In the genomic region with DNA sequence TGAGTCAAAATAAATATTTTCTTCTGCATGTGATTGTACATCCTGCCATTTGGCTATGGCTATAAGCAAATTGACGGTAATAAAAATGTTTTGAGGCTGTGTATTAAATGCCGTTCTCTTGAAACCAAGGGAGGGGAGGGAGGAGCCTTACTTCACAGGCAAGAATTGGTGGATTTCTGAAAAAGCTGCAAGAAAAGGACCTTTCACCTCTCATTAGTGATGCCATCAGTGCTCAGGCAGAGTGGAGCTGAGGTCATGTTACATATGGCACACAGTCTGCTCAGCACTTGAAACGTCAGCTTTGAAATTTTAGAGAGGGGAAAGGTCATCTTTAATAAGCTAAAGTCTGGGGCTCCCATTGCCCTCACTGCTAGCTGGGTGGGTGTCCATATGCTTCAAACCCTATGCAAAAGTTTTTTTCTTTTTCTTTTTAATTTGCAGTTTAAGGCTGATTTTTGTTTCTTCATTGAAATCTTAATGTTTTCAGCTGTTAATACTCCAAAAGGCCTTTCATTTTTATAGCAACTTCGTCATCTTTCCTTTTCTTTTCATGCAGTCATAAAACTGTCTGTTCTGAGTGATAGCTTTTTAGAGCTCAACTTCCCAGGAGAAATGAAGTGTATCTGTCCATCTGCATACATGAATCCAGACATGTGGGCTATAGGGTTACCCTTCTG, we compare ENCODE assay signal across 1 cellular context.
TF ChIP-seq lines count a peak whose summit lies in the region.

No MANE protein-coding gene starts in this region.

TF ChIP-seq in IMR-90, 13 proteins besides CTCF, POLR2A, EP300 and RAD21:
- TF ChIP-seq MXI1 (IDR thresholded peaks at IDR 0.05; ENCODE audit: borderline replicate concordance, low read depth, low read length) (no peak), CHD1 (IDR thresholded peaks at IDR 0.05; ENCODE audit: low read depth, low read length) (no peak), RFX5 (IDR thresholded peaks at IDR 0.05; ENCODE audit: low read depth, low read length) (no peak), MAFK (IDR thresholded peaks at IDR 0.05; ENCODE audit: low read depth, low read length) (no peak), RCOR1 (IDR thresholded peaks at IDR 0.05; ENCODE audit: insufficient replicate concordance, low read length) (no peak), BHLHE40 (IDR thresholded peaks at IDR 0.05; ENCODE audit: low read depth, low read length) (no peak), MAZ (IDR thresholded peaks at IDR 0.05; ENCODE audit: borderline replicate concordance, low read depth, low read length) (no peak), FOS (IDR thresholded peaks at IDR 0.05; ENCODE audit: low read depth, low read length) (no peak), CEBPB (IDR thresholded peaks at IDR 0.05; ENCODE audit: low read depth, low read length) (no peak), SMC3 (IDR thresholded peaks at IDR 0.05; ENCODE audit: low read depth, low read length) (no peak), NFE2L2 (IDR thresholded peaks at IDR 0.05; ENCODE audit: low read depth, low read length) (no peak)
- TF ChIP-seq, protein P1, sequence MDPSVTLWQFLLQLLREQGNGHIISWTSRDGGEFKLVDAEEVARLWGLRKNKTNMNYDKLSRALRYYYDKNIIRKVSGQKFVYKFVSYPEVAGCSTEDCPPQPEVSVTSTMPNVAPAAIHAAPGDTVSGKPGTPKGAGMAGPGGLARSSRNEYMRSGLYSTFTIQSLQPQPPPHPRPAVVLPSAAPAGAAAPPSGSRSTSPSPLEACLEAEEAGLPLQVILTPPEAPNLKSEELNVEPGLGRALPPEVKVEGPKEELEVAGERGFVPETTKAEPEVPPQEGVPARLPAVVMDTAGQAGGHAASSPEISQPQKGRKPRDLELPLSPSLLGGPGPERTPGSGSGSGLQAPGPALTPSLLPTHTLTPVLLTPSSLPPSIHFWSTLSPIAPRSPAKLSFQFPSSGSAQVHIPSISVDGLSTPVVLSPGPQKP (IDR thresholded peaks at IDR 0.05; ENCODE audit: borderline replicate concordance, low read depth, low read length) = no peak
- TF ChIP-seq, protein P2, sequence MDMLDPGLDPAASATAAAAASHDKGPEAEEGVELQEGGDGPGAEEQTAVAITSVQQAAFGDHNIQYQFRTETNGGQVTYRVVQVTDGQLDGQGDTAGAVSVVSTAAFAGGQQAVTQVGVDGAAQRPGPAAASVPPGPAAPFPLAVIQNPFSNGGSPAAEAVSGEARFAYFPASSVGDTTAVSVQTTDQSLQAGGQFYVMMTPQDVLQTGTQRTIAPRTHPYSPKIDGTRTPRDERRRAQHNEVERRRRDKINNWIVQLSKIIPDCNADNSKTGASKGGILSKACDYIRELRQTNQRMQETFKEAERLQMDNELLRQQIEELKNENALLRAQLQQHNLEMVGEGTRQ (IDR thresholded peaks at IDR 0.05; ENCODE audit: low read depth, low read length) = no peak
